Comparison of ENCODE assay signal across 1 cellular context in genomic region chr5:169350016-169350415, GRCh38.
TF ChIP-seq lines count a peak whose summit lies in the region.

No MANE protein-coding gene starts in this region.

TF ChIP-seq in GM23338, 12 proteins besides CTCF, POLR2A, EP300 and RAD21 (continued from another document):
- no peak for TF ChIP-seq ZNF462 (CRISPR knock-in tag; IDR thresholded peaks at IDR 0.05)
- TF ChIP-seq ZNF114 (CRISPR knock-in tag; IDR thresholded peaks at IDR 0.05): no peak
- TF ChIP-seq ZNF331 (CRISPR knock-in tag; IDR thresholded peaks at IDR 0.05; ENCODE audit: low read depth): no peak
- TF ChIP-seq REST (IDR thresholded peaks at IDR 0.05; ENCODE audit: unreplicated experiment): no peak
- no peak for TF ChIP-seq JUNB (IDR thresholded peaks at IDR 0.05; ENCODE audit: unreplicated experiment)
- TF ChIP-seq NANOG (IDR thresholded peaks at IDR 0.05; ENCODE audit: borderline replicate concordance): no peak
- no peak for TF ChIP-seq ETS1 (IDR thresholded peaks at IDR 0.05)
- TF ChIP-seq CREB1 (CRISPR knock-in tag; IDR thresholded peaks at IDR 0.05; ENCODE audit: low read depth): no peak
